ENCODE assay signal across 16 cellular contexts in the genomic region with DNA sequence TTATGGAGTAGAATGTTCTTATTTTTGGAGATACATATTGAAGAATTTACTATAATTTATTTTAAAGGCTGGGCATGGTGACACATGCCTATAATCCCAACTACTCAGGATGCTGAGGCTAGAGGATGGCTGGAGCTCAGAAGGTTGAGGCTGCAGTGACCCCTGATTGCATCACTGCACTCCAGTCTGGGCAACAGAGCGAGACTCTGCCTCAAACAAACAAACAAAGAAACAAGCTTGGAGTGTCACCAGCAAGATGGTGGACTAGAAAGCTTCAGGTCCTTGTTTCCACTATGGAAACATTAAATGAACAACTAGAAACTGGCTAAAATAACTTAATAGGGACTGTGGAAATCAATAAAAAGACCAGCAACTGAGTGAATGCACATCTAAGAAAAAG. TPM values are rescaled to one million over a fixed set of nuclear protein-coding genes. Genes with fewer than 3 reads are reported as not detected.
DNase-seq lines count a peak whose midpoint lies in the region; ATAC-seq and TF ChIP-seq lines count a peak whose summit lies in the region.
"Had no signal": no experiment of that assay in that cellular context is flagged by ENCODE, and none has a peak within 500 bp of the region (broad histone marks: within the 10 kb centered on the region; RNA-seq: fewer than 3 reads in every experiment).

No MANE protein-coding gene starts in this region.

- no peaks in the 10 kb centered on the region for H3K36me3 ChIP-seq in IMR-90 (ENCODE audit: control insufficient read depth, insufficient read depth, low read length)
- H3K36me3 ChIP-seq: BE2C, HAP-1 had no signal

- no CpG with 5 or more reads among the region's 1 CpG for WGBS in IMR-90 (ENCODE audit: extremely low coverage in 2 of 2, insufficient read length in 1 of 2), 2 experiments

- 0 out of 2 replicates have a peak, but pooled peaks cover 2% of the 10 kb centered on the region for H3K4me1 ChIP-seq in IMR-90 (ENCODE audit: control insufficient read depth, insufficient read depth, low read length)
- H3K4me1 ChIP-seq: BE2C had no signal

- no peaks in the 10 kb centered on the region for H3K79me1 ChIP-seq in IMR-90 (ENCODE audit: low read depth in 1 of 2, low read length in 2 of 2)

- H2BK15ac ChIP-seq in IMR-90 (ENCODE audit: low read depth, low read length), result no peak overlapping the region

- H3K9ac ChIP-seq in IMR-90 (ENCODE audit: low read depth, low read length), result no peak overlapping the region
- H3K9ac ChIP-seq: GM23248 had no signal

- no peak overlapping the region for H3K14ac ChIP-seq in IMR-90 (replicated peaks; ENCODE audit: low read depth, low read length)

- H3K23ac ChIP-seq in IMR-90 (ENCODE audit: low read depth, low read length), result no peak overlapping the region

- H4K20me1 ChIP-seq in IMR-90 (ENCODE audit: insufficient read depth, low read length), result no peaks in the 10 kb centered on the region

- no peak overlapping the region for H2BK5ac ChIP-seq in IMR-90 (ENCODE audit: low read depth, low read length, poor library complexity, severe bottlenecking)

- no peak overlapping the region for H2AFZ ChIP-seq in IMR-90 (replicated peaks; ENCODE audit: low read length, poor library complexity)
- H2AFZ ChIP-seq: GM23248 had no signal

- H3K4me1 Mint-ChIP-seq in natural killer cell (no peaks in the 10 kb centered on the region), progenitor cell of endocrine pancreas (ENCODE audit: low read depth) (no peaks in the 10 kb centered on the region)

- no peaks in the 10 kb centered on the region for H3K9me1 ChIP-seq in IMR-90 (ENCODE audit: insufficient read depth, low read length)

- peaks cover 0 to 4% of the 10 kb centered on the region in 2 donors for H3K27me3 Mint-ChIP-seq in natural killer cell (ENCODE audit: low read depth in 2 of 2)
- H3K27me3 Mint-ChIP-seq in progenitor cell of endocrine pancreas, result no peaks in the 10 kb centered on the region

- in situ Hi-C loops in IMR-90 (cut with MboI; ENCODE audit: low sequenced_read_pairs), result no loop called here

- H3K27ac ChIP-seq in IMR-90 (ENCODE audit: insufficient read depth, low read length), result no peak overlapping the region
- H3K27ac ChIP-seq: GM23248 had no signal

- no peak for TF ChIP-seq POLR2A in IMR-90 (IDR thresholded peaks at IDR 0.05; ENCODE audit: low read depth, low read length)

- H3K4me3 Mint-ChIP-seq in natural killer cell (no peak overlapping the region), progenitor cell of endocrine pancreas (ENCODE audit: low read depth) (no peak overlapping the region)
- H3K4me3 Mint-ChIP-seq: CD4-positive, alpha-beta T cell had no signal

- H3K56ac ChIP-seq in IMR-90 (ENCODE audit: extremely low read depth, insufficient read depth, low read length), result no peak overlapping the region

- dilution Hi-C loops in IMR-90 (cut with HindIII; ENCODE audit: low sequenced_read_pairs, unreplicated experiment), result no loop called here

- H4K8ac ChIP-seq in IMR-90 (ENCODE audit: low read depth in 2 of 2, low read length in 2 of 2), result no peak overlapping the region

- no peak overlapping the region for H2BK20ac ChIP-seq in IMR-90 (ENCODE audit: low read depth, low read length)

- H3K9me3 ChIP-seq in IMR-90 (ENCODE audit: control insufficient read depth, insufficient read depth, low read length), result 0 out of 2 replicates have a peak, but pooled peaks cover 2% of the 10 kb centered on the region
- H3K9me3 ChIP-seq: BE2C, Caco-2, HAP-1 had no signal

- peak; percentile 24 for DNase-seq in DMS53 treated with DMSO at 0.1 percent for 48 hours (lab: John Stamatoyannopoulos, UW; ENCODE audit: unreplicated experiment)
- DNase-seq in IMR-90, result no peak
- DNase-seq in left lobe of liver (ENCODE audit: low spot score), result no peak
- DNase-seq in natural killer cell, result no peak
- no peak for DNase-seq in progenitor cell of endocrine pancreas (ENCODE audit: low spot score, unreplicated experiment)
- no peak for DNase-seq in NCI-H774 (lab: John Stamatoyannopoulos, UW)
- DNase-seq in NCI-H146 (lab: John Stamatoyannopoulos, UW), result no peak
- DNase-seq: BE2C; C1 segment of cervical spinal cord; Caco-2; CD4-positive, alpha-beta T cell; DMS79 treated with DMSO at 0.1 percent for 48 hours; GM23248; KBM-7 had no signal

- ATAC-seq in IMR-90 (ENCODE audit: low read depth) (no peak), left lobe of liver (peak; percentile 62), natural killer cell (no peak)
- ATAC-seq: GM12878 had no signal

- no peak overlapping the region for H2BK120ac ChIP-seq in IMR-90 (ENCODE audit: low read depth, low read length)

- BruUV-seq in IMR-90 (replicated peaks; lab: Mats Ljungman, UMichigan), result no TSS peak

- no peaks in the 10 kb centered on the region for H3K36me3 Mint-ChIP-seq in natural killer cell
- no peaks in the 10 kb centered on the region for H3K36me3 Mint-ChIP-seq in progenitor cell of endocrine pancreas (ENCODE audit: insufficient read depth)

- no peak overlapping the region for H3K18ac ChIP-seq in IMR-90 (ENCODE audit: low read depth, low read length)

- H4K5ac ChIP-seq in IMR-90 (ENCODE audit: low read depth, low read length), result no peak overlapping the region

- H3K9me3 Mint-ChIP-seq in natural killer cell, result no peaks in the 10 kb centered on the region
- peaks cover 4% of the 10 kb centered on the region for H3K9me3 Mint-ChIP-seq in progenitor cell of endocrine pancreas (ENCODE audit: low read depth)
- H3K9me3 Mint-ChIP-seq: CD4-positive, alpha-beta T cell had no signal

- intact Hi-C loops in IMR-90 (cut with micrococcal nuclease), result no loop called here
- intact Hi-C loops in natural killer cell (cut with micrococcal nuclease), result no loop called here

- no peak overlapping the region for H2AK9ac ChIP-seq in IMR-90 (replicated peaks; ENCODE audit: low read depth, low read length, poor library complexity)

- H4K91ac ChIP-seq in IMR-90 (ENCODE audit: insufficient read depth, low read depth, low read length), result no peak overlapping the region

- TF ChIP-seq RAD21 in IMR-90 (IDR thresholded peaks at IDR 0.05; ENCODE audit: low read length), result no peak

- H3K27ac Mint-ChIP-seq in natural killer cell (no peak overlapping the region), progenitor cell of endocrine pancreas (no peak overlapping the region)
- H3K27ac Mint-ChIP-seq: CD4-positive, alpha-beta T cell had no signal

- H3K4ac ChIP-seq in IMR-90 (ENCODE audit: low read depth, low read length), result no peak overlapping the region

- POLR2A ChIA-PET in IMR-90 (lab: Charles Lee; ENCODE audit: unreplicated experiment), result no interaction called here

- no peak overlapping the region for H3K4me3 ChIP-seq in IMR-90 (ENCODE audit: insufficient read depth, low read depth, low read length)
- H3K4me3 ChIP-seq: GM12878, GM23248, HAP-1 had no signal

- H2AK5ac ChIP-seq in IMR-90 (ENCODE audit: low read depth, low read length), result no peak overlapping the region

- TF ChIP-seq CTCF in IMR-90 (conservative IDR thresholded peaks at IDR 0.05; ENCODE audit: low read depth, low read length), result no peak
- no peak for TF ChIP-seq CTCF in natural killer cell (IDR thresholded peaks at IDR 0.05)
- no peak for TF ChIP-seq CTCF in progenitor cell of endocrine pancreas (IDR thresholded peaks at IDR 0.05; ENCODE audit: unreplicated experiment)

- CTCF ChIA-PET in IMR-90 (lab: Yijun Ruan, JAX), result no interaction called here

- no peak overlapping the region for H3K4me2 ChIP-seq in IMR-90 (ENCODE audit: low read depth, low read length)

- 0 out of 2 replicates have a peak, but pooled peaks cover 2% of the 10 kb centered on the region for H3K27me3 ChIP-seq in IMR-90 (ENCODE audit: control insufficient read depth, insufficient read depth, low read length)
- H3K27me3 ChIP-seq: BE2C had no signal

TF ChIP-seq in IMR-90, 13 proteins besides CTCF, POLR2A, EP300 and RAD21:
- TF ChIP-seq FOS (IDR thresholded peaks at IDR 0.05; ENCODE audit: low read depth, low read length) (no peak), CEBPB (IDR thresholded peaks at IDR 0.05; ENCODE audit: low read depth, low read length) (peak; percentile 46), MAZ (IDR thresholded peaks at IDR 0.05; ENCODE audit: borderline replicate concordance, low read depth, low read length) (no peak)

RNA-seq across cellular contexts. Expression of a gene that starts 17.9 kb away (rescaled TPM):
- total RNA-seq in IMR-90 (2012; rRNA removed), result 20.8 and 31.5 TPM in 2 replicates
- 23.2 and 26.4 TPM in 2 replicates for polyA plus RNA-seq in IMR-90 (2012; rRNA removed)
- polyA plus RNA-seq in IMR-90 (2012; cell fraction: cytosol; rRNA removed), result 26.5 and 36.1 TPM in 2 replicates
- 20.3 and 39.8 TPM in 2 replicates for polyA plus RNA-seq in IMR-90 (2012; cell fraction: nucleus; rRNA removed; ENCODE audit: low replicate concordance)
- 84.6 TPM for total RNA-seq in left lobe of liver
- 1 to 10 TPM in 2 of 3 donors, under 1 TPM in 1; 0.64 to 1.3 (median 1.2) TPM for total RNA-seq in natural killer cell
- total RNA-seq in progenitor cell of endocrine pancreas, result 93.1 and 99.5 TPM in 2 replicates

RNA-seq across cellular contexts. Expression of a gene that starts 35.3 kb away (rescaled TPM):
- total RNA-seq in IMR-90 (2012; rRNA removed) (6.3 and 16.4 TPM in 2 replicates), left lobe of liver (5.2 TPM), natural killer cell (10 to 100 TPM; 18.3 to 23.0 (median 18.8) TPM), progenitor cell of endocrine pancreas (17.2 and 17.8 TPM in 2 replicates)
- polyA plus RNA-seq in IMR-90 (2012; rRNA removed), result 6.2 and 8.1 TPM in 2 replicates
- polyA plus RNA-seq in IMR-90 (2012; cell fraction: cytosol; rRNA removed), result 1.0 and 1.2 TPM in 2 replicates
- polyA plus RNA-seq in IMR-90 (2012; cell fraction: nucleus; rRNA removed; ENCODE audit: low replicate concordance), result 0.32 and 2.2 TPM in 2 replicates
